In genomic region chr4:7817877-7818675, GRCh38 we compare ENCODE assay signal across 8 cellular contexts.
A peak's percentile ranks its signal among the peaks of the same experiment; 100 is the strongest.
DNase-seq lines count a peak whose midpoint lies in the region; ATAC-seq and TF ChIP-seq lines count a peak whose summit lies in the region.

No MANE protein-coding gene starts in this region.

- intact Hi-C loops in left ventricle myocardium inferior (cut with micrococcal nuclease): no loop called here
- intact Hi-C loops in upper lobe of right lung (cut with DNase I): no loop called here

- H3K36me3 ChIP-seq in left ventricle myocardium inferior (peaks cover 16% of the 10 kb centered on the region), upper lobe of right lung (peaks cover 16% of the 10 kb centered on the region)

- peak overlapping the region; percentile 28 for H3K27ac ChIP-seq in left ventricle myocardium inferior (replicated peaks)
- no peak overlapping the region for H3K27ac ChIP-seq in upper lobe of right lung

- no peak for TF ChIP-seq CTCF in left ventricle myocardium inferior (IDR thresholded peaks at IDR 0.05; ENCODE audit: borderline replicate concordance)
- TF ChIP-seq CTCF in upper lobe of right lung (IDR thresholded peaks at IDR 0.05): no peak

- no peak overlapping the region for H3K4me3 ChIP-seq in left ventricle myocardium inferior
- H3K4me3 ChIP-seq in upper lobe of right lung: no peak overlapping the region

- peak; percentile 17 for DNase-seq in NCI-H748 (lab: John Stamatoyannopoulos, UW; ENCODE audit: unreplicated experiment)
- no peak for DNase-seq in NCI-H748 treated with DMSO at 0.1 percent for 48 hours (lab: John Stamatoyannopoulos, UW)
- DNase-seq in left ventricle myocardium inferior: no peak
- DNase-seq in upper lobe of right lung: peak; percentile 26
- no peak for DNase-seq in CD1c-positive myeloid dendritic cell (ENCODE audit: extremely low spot score)

- no peaks in the 10 kb centered on the region for H3K27me3 ChIP-seq in left ventricle myocardium inferior (ENCODE audit: low read depth)
- H3K27me3 ChIP-seq in upper lobe of right lung: no peaks in the 10 kb centered on the region

- H3K4me1 ChIP-seq in left ventricle myocardium inferior (peaks cover 52% of the 10 kb centered on the region), upper lobe of right lung (peaks cover 16% of the 10 kb centered on the region)

- H3K9me3 ChIP-seq in left ventricle myocardium inferior (replicated peaks): no peaks in the 10 kb centered on the region
- no peaks in the 10 kb centered on the region for H3K9me3 ChIP-seq in upper lobe of right lung

- peak; percentile 68 for ATAC-seq in SK-N-SH treated with all-trans-retinoic acid at 6 μM for 48 hours
- ATAC-seq in upper lobe of right lung: no peak
- ATAC-seq in HG02623 (IDR thresholded peaks at IDR 0.05; ENCODE audit: unreplicated experiment): no peak
- ATAC-seq in HG03354 (IDR thresholded peaks at IDR 0.05; ENCODE audit: poor library complexity, severe bottlenecking, unreplicated experiment): no peak

TF ChIP-seq in SK-N-SH treated with all-trans-retinoic acid at 6 μM for 48 hours, 23 proteins besides CTCF, POLR2A, EP300 and RAD21:
- TF ChIP-seq TCF4 (CRISPR knock-in tag; IDR thresholded peaks at IDR 0.05; ENCODE audit: borderline replicate concordance) (peak; percentile 68; the same call in 1 of the 2 replicates), ZNF70 (CRISPR knock-in tag; IDR thresholded peaks at IDR 0.05) (peak; percentile 77), CSRNP3 (CRISPR knock-in tag; IDR thresholded peaks at IDR 0.05) (no peak)

Comparison
In these comparisons a context has a peak if more than half of its experiments do, and no peak if none do; other contexts are left out.
1. DNase-seq: peak in NCI-H748 (single experiment) and upper lobe of right lung (single experiment); none in NCI-H748 treated with DMSO at 0.1 percent for 48 hours (single experiment), left ventricle myocardium inferior (single experiment) and CD1c-positive myeloid dendritic cell (single experiment).